In genomic region chr5:93586948-93587918, GRCh38 we compare ENCODE assay signal across 1 cellular context.
TF ChIP-seq lines count a peak whose summit lies in the region.

No MANE protein-coding gene starts in this region.

TF ChIP-seq in HEK293, 187 proteins besides CTCF, POLR2A, EP300 and RAD21 (continued from another document):
- no peak for TF ChIP-seq ZNF148 (tag by site-specific recombination; IDR thresholded peaks at IDR 0.05; ENCODE audit: borderline replicate concordance)
- TF ChIP-seq KLF8 (tag by site-specific recombination; IDR thresholded peaks at IDR 0.05): no peak
- TF ChIP-seq HOXC10 (CRISPR knock-in tag; IDR thresholded peaks at IDR 0.05): no peak
- no peak for TF ChIP-seq ZNF624 (tag by site-specific recombination; IDR thresholded peaks at IDR 0.05)
- no peak for TF ChIP-seq KLF1 (tag by site-specific recombination; IDR thresholded peaks at IDR 0.05)
- peak; percentile 34; the same call in 1 of the 2 replicates for TF ChIP-seq ZNF335 (tag by site-specific recombination; conservative IDR thresholded peaks at IDR 0.05)
- TF ChIP-seq ZFP41 (tag by site-specific recombination; IDR thresholded peaks at IDR 0.05; ENCODE audit: borderline replicate concordance): no peak
- TF ChIP-seq ZNF48 (tag by site-specific recombination; IDR thresholded peaks at IDR 0.05): no peak
- no peak for TF ChIP-seq ZSCAN18 (tag by site-specific recombination; IDR thresholded peaks at IDR 0.05)
- TF ChIP-seq ZNF692 (tag by site-specific recombination; IDR thresholded peaks at IDR 0.05): no peak
- no peak for TF ChIP-seq ZBTB11 (tag by site-specific recombination; conservative IDR thresholded peaks at IDR 0.05; ENCODE audit: low read depth)
- TF ChIP-seq ZBTB44 (tag by site-specific recombination; IDR thresholded peaks at IDR 0.05): peak; percentile 44; the same call in 1 of the 2 replicates
- no peak for TF ChIP-seq ZNF223 (tag by site-specific recombination; IDR thresholded peaks at IDR 0.05)
